ENCODE assay signal across 12 cellular contexts in genomic region chr20:58054744-58055373, GRCh38.
DNase-seq lines count a peak whose midpoint lies in the region; ATAC-seq, FAIRE-seq and TF ChIP-seq lines count a peak whose summit lies in the region.
"Had no signal": no experiment of that assay in that cellular context is flagged by ENCODE, and none has a peak within 500 bp of the region (broad histone marks: within the 10 kb centered on the region; RNA-seq: fewer than 3 reads in every experiment).

No MANE protein-coding gene starts in this region.

- FAIRE-seq in endometrium (lab: Jason Lieb, UNC), result peak; percentile 96
- FAIRE-seq: islet of Langerhans had no signal

- TF ChIP-seq CTCF in lower leg skin (IDR thresholded peaks at IDR 0.05) (no peak), suprapubic skin (IDR thresholded peaks at IDR 0.05) (no peak)

- DNase-seq in NT2/D1 (ENCODE audit: low read depth, low spot score) (peak; percentile 44), lower leg skin (ENCODE audit: low spot score in 2 of 2) (peak; percentile 21 to 92), suprapubic skin (ENCODE audit: low spot score in 2 of 2) (peak; percentile 72 to 87), HuH-7.5 (ENCODE audit: low spot score) (no peak), cerebellar nuclear complex (lab: John Stamatoyannopoulos, UW) (no peak)
- DNase-seq: activated CD4-positive, alpha-beta memory T cell treated with anti-CD3 and anti-CD28 coated beads, Interleukin-2, amount 10 ng/mL, durations not matched to agents 7 days and 5 days; activated naive CD8-positive, alpha-beta T cell treated with anti-CD3 and anti-CD28 coated beads, Interleukin-2, amount 50 U/mL, for 24 hours; Calu3 had no signal

- TF ChIP-seq POLR2A in lower leg skin (IDR thresholded peaks at IDR 0.05) (no peak), suprapubic skin (IDR thresholded peaks at IDR 0.05) (no peak)

- H3K36me3 ChIP-seq in NT2/D1 (ENCODE audit: insufficient read depth, insufficient read length, low read length) (no peaks in the 10 kb centered on the region), suprapubic skin (no peaks in the 10 kb centered on the region)

- H3K4me1 ChIP-seq in NT2/D1 (ENCODE audit: insufficient read depth, insufficient read length), result peaks cover 20% of the 10 kb centered on the region
- peaks cover 14% of the 10 kb centered on the region for H3K4me1 ChIP-seq in suprapubic skin

- WGBS in lower leg skin, 2 donors, result 16 to 23% methylated on average over 12 of the region's 12 CpGs
- WGBS in suprapubic skin, result 14% methylated on average over 10 of the region's 12 CpGs

- ATAC-seq in HG03469 (IDR thresholded peaks at IDR 0.05; ENCODE audit: unreplicated experiment) (no peak), GM18520 (IDR thresholded peaks at IDR 0.05; ENCODE audit: unreplicated experiment) (no peak)
- ATAC-seq: activated naive CD8-positive, alpha-beta T cell treated with anti-CD3 and anti-CD28 coated beads, Interleukin-2, amount 50 U/mL, for 24 hours had no signal

- peak overlapping the region; percentile 66 for H3K27ac ChIP-seq in suprapubic skin

- H3K4me3 ChIP-seq in NT2/D1 (ENCODE audit: insufficient read length, low read depth), result no peak overlapping the region
- H3K4me3 ChIP-seq in lower leg skin (ENCODE audit: low read depth, poor library complexity, severe bottlenecking), result no peak overlapping the region
- H3K4me3 ChIP-seq in suprapubic skin, result no peak overlapping the region

- intact Hi-C loops in lower leg skin (cut with DNase I; ENCODE audit: low total_unique reads), result no loop called here

- no peak for TF ChIP-seq EP300 in suprapubic skin (IDR thresholded peaks at IDR 0.05)

- peak overlapping the region; percentile 64 for H3K9ac ChIP-seq in NT2/D1 (ENCODE audit: insufficient read length, low read depth)

- H3K27me3 ChIP-seq in NT2/D1 (ENCODE audit: insufficient read depth, insufficient read length) (no peaks in the 10 kb centered on the region), suprapubic skin (no peaks in the 10 kb centered on the region)

- H3K9me3 ChIP-seq in NT2/D1 (ENCODE audit: insufficient read depth, low read length) (peaks cover 11% of the 10 kb centered on the region; the same call in 1 of the 2 replicates), suprapubic skin (no peaks in the 10 kb centered on the region)

Comparison
In these comparisons a context has a peak if more than half of its experiments do, and no peak if none do; other contexts are left out.
1. DNase-seq: peak in NT2/D1 (single experiment), lower leg skin (2 of 2) and suprapubic skin (2 of 2); none in HuH-7.5 (single experiment) and cerebellar nuclear complex (0 of 2).